In the genomic region with DNA sequence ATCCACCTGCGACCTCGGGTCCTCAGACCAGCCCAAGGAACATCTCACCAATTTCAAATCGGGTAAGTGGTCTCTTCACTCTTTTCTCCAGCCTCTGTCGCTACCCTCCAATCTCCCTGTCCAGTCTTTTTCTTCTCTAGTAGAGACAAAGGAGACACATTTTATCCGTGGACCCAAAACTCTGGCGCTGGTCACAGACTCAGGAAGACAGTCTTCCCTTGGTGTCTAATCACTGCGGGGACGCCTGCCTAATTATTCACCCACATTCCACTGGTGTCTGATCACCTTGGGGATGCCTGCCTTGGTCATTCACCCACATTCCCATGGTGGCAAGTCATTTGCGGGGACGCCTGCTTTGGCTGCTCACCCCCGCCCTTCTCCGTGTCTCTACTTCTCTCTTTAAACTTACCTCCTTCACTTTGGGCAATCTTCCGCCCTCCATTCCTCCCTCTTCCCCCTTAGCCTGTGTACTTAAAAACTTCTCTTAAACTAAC, we compare ENCODE assay signal across 1 cellular context.
TF ChIP-seq lines count a peak whose summit lies in the region.

No MANE protein-coding gene starts in this region.

TF ChIP-seq in WTC11, 78 proteins besides CTCF, POLR2A, EP300 and RAD21:
- TF ChIP-seq, protein P1, sequence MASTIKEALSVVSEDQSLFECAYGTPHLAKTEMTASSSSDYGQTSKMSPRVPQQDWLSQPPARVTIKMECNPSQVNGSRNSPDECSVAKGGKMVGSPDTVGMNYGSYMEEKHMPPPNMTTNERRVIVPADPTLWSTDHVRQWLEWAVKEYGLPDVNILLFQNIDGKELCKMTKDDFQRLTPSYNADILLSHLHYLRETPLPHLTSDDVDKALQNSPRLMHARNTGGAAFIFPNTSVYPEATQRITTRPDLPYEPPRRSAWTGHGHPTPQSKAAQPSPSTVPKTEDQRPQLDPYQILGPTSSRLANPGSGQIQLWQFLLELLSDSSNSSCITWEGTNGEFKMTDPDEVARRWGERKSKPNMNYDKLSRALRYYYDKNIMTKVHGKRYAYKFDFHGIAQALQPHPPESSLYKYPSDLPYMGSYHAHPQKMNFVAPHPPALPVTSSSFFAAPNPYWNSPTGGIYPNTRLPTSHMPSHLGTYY (CRISPR knock-in tag; IDR thresholded peaks at IDR 0.05) = no peak
- TF ChIP-seq SMAD3 (CRISPR knock-in tag; IDR thresholded peaks at IDR 0.05; ENCODE audit: borderline replicate concordance) = no peak
- TF ChIP-seq JUN (CRISPR knock-in tag; IDR thresholded peaks at IDR 0.05) = no peak
- TF ChIP-seq, protein P2, sequence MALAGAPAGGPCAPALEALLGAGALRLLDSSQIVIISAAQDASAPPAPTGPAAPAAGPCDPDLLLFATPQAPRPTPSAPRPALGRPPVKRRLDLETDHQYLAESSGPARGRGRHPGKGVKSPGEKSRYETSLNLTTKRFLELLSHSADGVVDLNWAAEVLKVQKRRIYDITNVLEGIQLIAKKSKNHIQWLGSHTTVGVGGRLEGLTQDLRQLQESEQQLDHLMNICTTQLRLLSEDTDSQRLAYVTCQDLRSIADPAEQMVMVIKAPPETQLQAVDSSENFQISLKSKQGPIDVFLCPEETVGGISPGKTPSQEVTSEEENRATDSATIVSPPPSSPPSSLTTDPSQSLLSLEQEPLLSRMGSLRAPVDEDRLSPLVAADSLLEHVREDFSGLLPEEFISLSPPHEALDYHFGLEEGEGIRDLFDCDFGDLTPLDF (CRISPR knock-in tag; IDR thresholded peaks at IDR 0.05) = no peak
- TF ChIP-seq, protein P3, sequence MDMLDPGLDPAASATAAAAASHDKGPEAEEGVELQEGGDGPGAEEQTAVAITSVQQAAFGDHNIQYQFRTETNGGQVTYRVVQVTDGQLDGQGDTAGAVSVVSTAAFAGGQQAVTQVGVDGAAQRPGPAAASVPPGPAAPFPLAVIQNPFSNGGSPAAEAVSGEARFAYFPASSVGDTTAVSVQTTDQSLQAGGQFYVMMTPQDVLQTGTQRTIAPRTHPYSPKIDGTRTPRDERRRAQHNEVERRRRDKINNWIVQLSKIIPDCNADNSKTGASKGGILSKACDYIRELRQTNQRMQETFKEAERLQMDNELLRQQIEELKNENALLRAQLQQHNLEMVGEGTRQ (CRISPR knock-in tag; IDR thresholded peaks at IDR 0.05) = no peak
- TF ChIP-seq ATF1 (CRISPR knock-in tag; IDR thresholded peaks at IDR 0.05) = no peak
- TF ChIP-seq ZNF317 (CRISPR knock-in tag; IDR thresholded peaks at IDR 0.05; ENCODE audit: borderline replicate concordance, low read depth) = no peak
- no peak for TF ChIP-seq ZNF671 (CRISPR knock-in tag; IDR thresholded peaks at IDR 0.05)
- TF ChIP-seq EMX1 (CRISPR knock-in tag; IDR thresholded peaks at IDR 0.05) = no peak
- TF ChIP-seq, protein P4, sequence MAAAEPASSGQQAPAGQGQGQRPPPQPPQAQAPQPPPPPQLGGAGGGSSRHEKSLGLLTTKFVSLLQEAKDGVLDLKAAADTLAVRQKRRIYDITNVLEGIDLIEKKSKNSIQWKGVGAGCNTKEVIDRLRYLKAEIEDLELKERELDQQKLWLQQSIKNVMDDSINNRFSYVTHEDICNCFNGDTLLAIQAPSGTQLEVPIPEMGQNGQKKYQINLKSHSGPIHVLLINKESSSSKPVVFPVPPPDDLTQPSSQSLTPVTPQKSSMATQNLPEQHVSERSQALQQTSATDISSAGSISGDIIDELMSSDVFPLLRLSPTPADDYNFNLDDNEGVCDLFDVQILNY (CRISPR knock-in tag; IDR thresholded peaks at IDR 0.05) = no peak
- no peak for TF ChIP-seq JAZF1 (CRISPR knock-in tag; IDR thresholded peaks at IDR 0.05)
- TF ChIP-seq ZNF423 (CRISPR knock-in tag; IDR thresholded peaks at IDR 0.05) = no peak
- no peak for TF ChIP-seq ELF4 (CRISPR knock-in tag; IDR thresholded peaks at IDR 0.05; ENCODE audit: low read depth)
